Comparison of ENCODE assay signal across 24 cellular contexts in the genomic region with DNA sequence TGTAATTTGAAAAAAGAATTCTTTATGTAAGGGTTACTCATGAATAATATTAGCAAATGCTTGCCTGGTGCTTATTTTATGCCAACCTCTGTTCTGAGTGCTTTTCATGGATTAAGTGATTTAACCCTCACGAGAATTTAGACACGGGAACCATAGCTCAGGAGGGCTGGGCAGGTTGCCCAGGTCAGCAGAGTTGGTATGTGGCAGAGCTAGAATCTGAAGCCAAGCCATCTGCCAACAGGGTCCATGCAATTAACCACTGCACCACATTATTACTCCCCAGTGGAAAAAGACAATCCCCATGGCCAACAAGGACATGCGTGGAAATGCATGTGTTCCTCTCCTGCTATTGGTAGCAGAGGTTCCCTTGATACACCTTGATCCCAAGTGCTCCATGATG.
"Had no signal": no experiment of that assay in that cellular context is flagged by ENCODE, and none has a peak within 500 bp of the region (broad histone marks: within the 10 kb centered on the region; RNA-seq: fewer than 3 reads in every experiment).

No MANE protein-coding gene starts in this region.

- H3K4me3 Mint-ChIP-seq: activated CD4-positive, alpha-beta T cell treated with anti-CD3 and anti-CD28 coated beads, Interleukin-2, amount 10 ng/mL, durations not matched to agents 7 days and 5 days; activated CD8-positive, alpha-beta memory T cell treated with anti-CD3 and anti-CD28 coated beads, Interleukin-2, amount 10 ng/mL, durations not matched to agents 7 days and 5 days; activated CD8-positive, alpha-beta T cell treated with anti-CD3 and anti-CD28 coated beads for 36 hours; activated naive CD4-positive, alpha-beta T cell treated with anti-CD3 and anti-CD28 coated beads, Interleukin-2, amount 50 U/mL, for 24 hours; brain; natural killer cell treated with Interleukin-12 subunit alpha and Interleukin-12 subunit beta and Interleukin-15 and Interleukin-18, amount 100 ng/mL, for 72 hours; stimulated activated naive B cell treated with anti-CD40 and anti-IgM and Interleukin-4, amounts not matched to agents 10 μg/mL and 1 μg/mL and 100 μg/mL, for 72 hours; type B pancreatic cell had no signal

- H3K9me3 ChIP-seq: ovary, psoas muscle, testis, vagina had no signal

- H3K4me3 ChIP-seq: ovary, psoas muscle, smooth muscle cell, testis, vagina had no signal

- H3K27ac ChIP-seq: ovary, psoas muscle, testis, vagina had no signal

- H3K4me1 ChIP-seq: psoas muscle, testis had no signal

- H3K27me3 Mint-ChIP-seq: activated CD4-positive, alpha-beta T cell treated with anti-CD3 and anti-CD28 coated beads, Interleukin-2, amount 10 ng/mL, durations not matched to agents 7 days and 5 days; activated CD8-positive, alpha-beta memory T cell treated with anti-CD3 and anti-CD28 coated beads, Interleukin-2, amount 10 ng/mL, durations not matched to agents 7 days and 5 days; activated CD8-positive, alpha-beta T cell treated with anti-CD3 and anti-CD28 coated beads for 36 hours; activated naive CD4-positive, alpha-beta T cell treated with anti-CD3 and anti-CD28 coated beads, Interleukin-2, amount 50 U/mL, for 24 hours; natural killer cell treated with Interleukin-12 subunit alpha and Interleukin-12 subunit beta and Interleukin-15 and Interleukin-18, amount 100 ng/mL, for 72 hours; stimulated activated naive B cell treated with anti-CD40 and anti-IgM and Interleukin-4, amounts not matched to agents 10 μg/mL and 1 μg/mL and 100 μg/mL, for 72 hours; type B pancreatic cell had no signal

- DNase-seq: activated CD4-positive, alpha-beta T cell treated with anti-CD3 and anti-CD28 coated beads, Interleukin-2, amount 10 ng/mL, durations not matched to agents 7 days and 5 days; activated CD4-positive, CD25-positive, alpha-beta regulatory T cell treated with anti-CD3 and anti-CD28 coated beads, Interleukin-2, amount 50 U/mL, for 72 hours; activated CD8-positive, alpha-beta memory T cell treated with anti-CD3 and anti-CD28 coated beads, Interleukin-2, amount 10 ng/mL, durations not matched to agents 7 days and 5 days; activated CD8-positive, alpha-beta T cell treated with anti-CD3 and anti-CD28 coated beads for 36 hours; activated gamma-delta T cell treated with Interleukin-2 at 50 U/mL for 16 hours; activated T-cell treated with anti-CD3 and anti-CD28 coated beads for 4 hours; caudate nucleus; dermis blood vessel endothelial cell; effector CD8-positive, alpha-beta T cell; hippocampal formation; kidney glomerular epithelial cell; ovary; psoas muscle; stimulated activated CD4-positive, alpha-beta T cell treated with anti-CD3 and anti-CD28 coated beads, Interleukin-15, amount 100 ng/mL, for 24 hours; stimulated activated CD4-positive, alpha-beta T cell treated with anti-CD3 and anti-CD28 coated beads, Interleukin-2, amount 100 ng/mL, for 48 hours; stimulated activated CD8-positive, alpha-beta memory T cell treated with anti-CD3 and anti-CD28 coated beads, Interleukin-4, amount 100 ng/mL, for 48 hours; stimulated activated naive B cell treated with anti-CD40 and anti-IgM and Interleukin-4, amounts not matched to agents 10 μg/mL and 1 μg/mL and 100 μg/mL, for 72 hours had no signal

- H3K36me3 ChIP-seq: ovary, vagina had no signal

- H3K36me3 Mint-ChIP-seq: activated CD8-positive, alpha-beta memory T cell treated with anti-CD3 and anti-CD28 coated beads, Interleukin-2, amount 10 ng/mL, durations not matched to agents 7 days and 5 days; activated naive CD4-positive, alpha-beta T cell treated with anti-CD3 and anti-CD28 coated beads, Interleukin-2, amount 50 U/mL, for 24 hours; brain; natural killer cell treated with Interleukin-12 subunit alpha and Interleukin-12 subunit beta and Interleukin-15 and Interleukin-18, amount 100 ng/mL, for 72 hours; stimulated activated naive B cell treated with anti-CD40 and anti-IgM and Interleukin-4, amounts not matched to agents 10 μg/mL and 1 μg/mL and 100 μg/mL, for 72 hours; type B pancreatic cell had no signal

- H3K9me3 Mint-ChIP-seq: activated CD4-positive, alpha-beta T cell treated with anti-CD3 and anti-CD28 coated beads, Interleukin-2, amount 10 ng/mL, durations not matched to agents 7 days and 5 days; activated CD8-positive, alpha-beta T cell treated with anti-CD3 and anti-CD28 coated beads for 36 hours; activated naive CD4-positive, alpha-beta T cell treated with anti-CD3 and anti-CD28 coated beads, Interleukin-2, amount 50 U/mL, for 24 hours; natural killer cell treated with Interleukin-12 subunit alpha and Interleukin-12 subunit beta and Interleukin-15 and Interleukin-18, amount 100 ng/mL, for 72 hours; stimulated activated naive B cell treated with anti-CD40 and anti-IgM and Interleukin-4, amounts not matched to agents 10 μg/mL and 1 μg/mL and 100 μg/mL, for 72 hours; type B pancreatic cell had no signal

- H3K4me2 ChIP-seq: smooth muscle cell had no signal

- H3K4me1 Mint-ChIP-seq: activated CD4-positive, alpha-beta T cell treated with anti-CD3 and anti-CD28 coated beads, Interleukin-2, amount 10 ng/mL, durations not matched to agents 7 days and 5 days had no signal

- H3K27ac Mint-ChIP-seq: activated CD4-positive, alpha-beta T cell treated with anti-CD3 and anti-CD28 coated beads, Interleukin-2, amount 10 ng/mL, durations not matched to agents 7 days and 5 days; activated CD8-positive, alpha-beta memory T cell treated with anti-CD3 and anti-CD28 coated beads, Interleukin-2, amount 10 ng/mL, durations not matched to agents 7 days and 5 days; activated CD8-positive, alpha-beta T cell treated with anti-CD3 and anti-CD28 coated beads for 36 hours; activated naive CD4-positive, alpha-beta T cell treated with anti-CD3 and anti-CD28 coated beads, Interleukin-2, amount 50 U/mL, for 24 hours; brain; natural killer cell treated with Interleukin-12 subunit alpha and Interleukin-12 subunit beta and Interleukin-15 and Interleukin-18, amount 100 ng/mL, for 72 hours; stimulated activated naive B cell treated with anti-CD40 and anti-IgM and Interleukin-4, amounts not matched to agents 10 μg/mL and 1 μg/mL and 100 μg/mL, for 72 hours; type B pancreatic cell had no signal
